17 cellular contexts compared by ENCODE assay signal in genomic region chr16:2713985-2714774, GRCh38.
"Had no signal": no experiment of that assay in that cellular context is flagged by ENCODE, and none has a peak within 500 bp of the region (broad histone marks: within the 10 kb centered on the region; RNA-seq: fewer than 3 reads in every experiment).

No MANE protein-coding gene starts in this region.

- DNase-seq: activated CD4-positive, alpha-beta memory T cell treated with anti-CD3 and anti-CD28 coated beads for 36 hours; activated CD4-positive, alpha-beta T cell treated with anti-CD3 and anti-CD28 coated beads for 1 hour; activated gamma-delta T cell treated with Interleukin-2 at 50 U/mL for 16 hours; activated naive CD8-positive, alpha-beta T cell treated with anti-CD3 and anti-CD28 coated beads, Interleukin-2, amount 10 ng/mL, durations not matched to agents 7 days and 5 days; activated T-cell treated with anti-CD3 and anti-CD28 coated beads, Interleukin-2, amount 50 U/mL, for 48 hours; anterior cingulate cortex; endodermal cell; erythroblast; glutamatergic neuron; left cardiac atrium; lower lobe of right lung; midbrain; small intestine had no signal

- H3K27ac ChIP-seq: lower lobe of right lung, neutrophil, right atrium auricular region, tibial nerve, vagina had no signal

- H3K4me3 ChIP-seq: lower lobe of right lung, right atrium auricular region, tibial nerve, vagina had no signal

- H3K9me3 ChIP-seq: lower lobe of right lung, neutrophil, right atrium auricular region, tibial nerve, vagina had no signal

- H3K36me3 ChIP-seq: right atrium auricular region, vagina had no signal

- ATAC-seq: left cardiac atrium, lower lobe of right lung had no signal

- H3K27me3 ChIP-seq: right atrium auricular region, vagina had no signal
